11 cellular contexts compared by ENCODE assay signal in genomic region chr14:90263748-90264449, GRCh38. TPM values are rescaled to one million over a fixed set of nuclear protein-coding genes. Genes with fewer than 3 reads are reported as not detected.
A peak's percentile ranks its signal among the peaks of the same experiment; 100 is the strongest.
DNase-seq lines count a peak whose midpoint lies in the region; ATAC-seq lines count a peak whose summit lies in the region.
"Had no signal": no experiment of that assay in that cellular context is flagged by ENCODE, and none has a peak within 500 bp of the region (broad histone marks: within the 10 kb centered on the region; RNA-seq: fewer than 3 reads in every experiment).

No MANE protein-coding gene starts in this region.

- H3K27me3 Mint-ChIP-seq in activated T-helper 17 cell treated with anti-CD3 and anti-CD28 coated beads, Interleukin-2, amount 50 U/mL, for 72 hours = no peaks in the 10 kb centered on the region

- peaks cover 99% of the 10 kb centered on the region for H3K36me3 Mint-ChIP-seq in activated T-helper 17 cell treated with anti-CD3 and anti-CD28 coated beads, Interleukin-2, amount 50 U/mL, for 72 hours (ENCODE audit: low read depth)

- DNase-seq in DMS 273 treated with DMSO at 0.1 percent for 48 hours (lab: John Stamatoyannopoulos, UW) (no peak), EL (no peak)
- DNase-seq in stimulated activated CD4-positive, alpha-beta T cell treated with anti-CD3 and anti-CD28 coated beads, Interleukin-1b, Interleukin-23, amount 100 ng/mL, for 48 hours = no peak
- DNase-seq: DMS79 treated with DMSO at 0.1 percent for 48 hours, KBM-7, NCI-H446 treated with DMSO at 0.1 percent for 48 hours had no signal

- H3K27ac Mint-ChIP-seq in activated T-helper 17 cell treated with anti-CD3 and anti-CD28 coated beads, Interleukin-2, amount 50 U/mL, for 72 hours = peak overlapping the region; percentile 78

- peak overlapping the region; percentile 12 for H3K4me3 Mint-ChIP-seq in activated T-helper 17 cell treated with anti-CD3 and anti-CD28 coated beads, Interleukin-2, amount 50 U/mL, for 72 hours
- H3K4me3 Mint-ChIP-seq: neural crest cell had no signal

- H3K4me1 Mint-ChIP-seq in activated T-helper 17 cell treated with anti-CD3 and anti-CD28 coated beads, Interleukin-2, amount 50 U/mL, for 72 hours = peaks cover 6% of the 10 kb centered on the region
- H3K4me1 Mint-ChIP-seq: neural crest cell had no signal

- peak; percentile 91 for ATAC-seq in GM18909 (IDR thresholded peaks at IDR 0.05; ENCODE audit: poor library complexity, unreplicated experiment)
- peak; percentile 75 for ATAC-seq in GM21515 (IDR thresholded peaks at IDR 0.05; ENCODE audit: unreplicated experiment)
- peak; percentile 92 for ATAC-seq in HG03108 (IDR thresholded peaks at IDR 0.05; ENCODE audit: unreplicated experiment)
- ATAC-seq in activated T-helper 17 cell treated with anti-CD3 and anti-CD28 coated beads, Interleukin-2, amount 50 U/mL, for 72 hours (replicated peaks) = peak; percentile 58

- H3K9me3 Mint-ChIP-seq in activated T-helper 17 cell treated with anti-CD3 and anti-CD28 coated beads, Interleukin-2, amount 50 U/mL, for 72 hours = no peaks in the 10 kb centered on the region
- H3K9me3 Mint-ChIP-seq: neural crest cell had no signal

RNA-seq across cellular contexts. Expression of gene PSMC1, which starts 7.5 kb away (rescaled TPM):
- total RNA-seq in activated T-helper 17 cell treated with anti-CD3 and anti-CD28 coated beads, Interleukin-2, amount 50 U/mL, for 72 hours = 100 to 1,000 TPM; 129 to 139 TPM
